In genomic region chr9:121852646-121853616, GRCh38 we compare ENCODE assay signal across 1 cellular context.
TF ChIP-seq lines count a peak whose summit lies in the region.

No MANE protein-coding gene starts in this region.

TF ChIP-seq in H1, 55 proteins besides CTCF, POLR2A, EP300 and RAD21 (continued from another document):
- no peak for TF ChIP-seq E2F6 (IDR thresholded peaks at IDR 0.05)
- no peak for TF ChIP-seq SP4 (IDR thresholded peaks at IDR 0.05; ENCODE audit: low read length)
